Comparison of ENCODE assay signal across 1 cellular context in the genomic region with DNA sequence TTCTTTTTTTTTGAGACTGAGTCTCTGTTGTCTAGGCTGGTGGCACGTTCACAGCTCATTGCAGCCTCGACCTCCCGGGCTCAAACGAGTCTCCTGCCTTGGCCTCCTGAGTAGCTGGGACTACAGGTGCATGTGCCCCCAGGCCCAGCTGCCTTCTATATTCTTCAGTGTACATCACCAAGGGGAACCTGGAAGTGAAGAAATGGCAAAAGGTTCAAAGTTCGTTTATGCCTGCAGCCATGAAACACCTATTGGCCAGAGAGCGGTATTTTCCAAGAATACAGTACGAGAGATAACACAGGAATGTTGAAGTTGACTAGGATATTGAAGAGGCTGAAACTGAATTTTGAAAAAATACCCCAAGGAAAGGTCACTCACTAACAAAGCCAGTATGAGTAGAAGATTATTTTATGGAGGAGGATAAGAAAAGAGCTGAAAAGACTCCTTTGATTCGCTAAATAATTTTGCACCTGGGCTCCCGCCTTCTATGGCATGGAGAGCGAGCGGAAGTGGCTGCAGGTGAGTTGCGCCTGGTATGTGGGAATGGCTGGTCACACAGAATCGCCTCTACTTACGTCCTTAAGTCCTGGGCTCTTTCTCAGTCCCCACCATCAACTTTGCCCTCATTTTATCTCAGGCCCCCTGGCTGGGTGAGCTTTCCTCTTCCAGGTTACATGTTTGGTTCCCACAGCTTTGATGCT.
A peak's percentile ranks its signal among the peaks of the same experiment; 100 is the strongest.
TF ChIP-seq lines count a peak whose summit lies in the region.

No MANE protein-coding gene starts in this region.

TF ChIP-seq in HepG2, 621 proteins besides CTCF, POLR2A, EP300 and RAD21 (continued from another document):
- TF ChIP-seq, protein P1, sequence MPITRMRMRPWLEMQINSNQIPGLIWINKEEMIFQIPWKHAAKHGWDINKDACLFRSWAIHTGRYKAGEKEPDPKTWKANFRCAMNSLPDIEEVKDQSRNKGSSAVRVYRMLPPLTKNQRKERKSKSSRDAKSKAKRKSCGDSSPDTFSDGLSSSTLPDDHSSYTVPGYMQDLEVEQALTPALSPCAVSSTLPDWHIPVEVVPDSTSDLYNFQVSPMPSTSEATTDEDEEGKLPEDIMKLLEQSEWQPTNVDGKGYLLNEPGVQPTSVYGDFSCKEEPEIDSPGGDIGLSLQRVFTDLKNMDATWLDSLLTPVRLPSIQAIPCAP (CRISPR knock-in tag; IDR thresholded peaks at IDR 0.05; ENCODE audit: low read depth), result no peak
- TF ChIP-seq ZC3H13 (CRISPR knock-in tag; IDR thresholded peaks at IDR 0.05) (no peak), ZNF451 (CRISPR knock-in tag; IDR thresholded peaks at IDR 0.05) (no peak), KDM1A (CRISPR knock-in tag; IDR thresholded peaks at IDR 0.05) (no peak), HOXA9 (CRISPR knock-in tag; IDR thresholded peaks at IDR 0.05; ENCODE audit: borderline replicate concordance) (no peak), NFKBIZ (CRISPR knock-in tag; IDR thresholded peaks at IDR 0.05) (no peak), ZNF430 (CRISPR knock-in tag; IDR thresholded peaks at IDR 0.05) (no peak), RCOR2 (CRISPR knock-in tag; IDR thresholded peaks at IDR 0.05) (peak; percentile 38; the same call in 1 of the 2 replicates), HMGA1 (CRISPR knock-in tag; conservative IDR thresholded peaks at IDR 0.05) (no peak), ZNF720 (CRISPR knock-in tag; IDR thresholded peaks at IDR 0.05) (no peak), ZNF17 (CRISPR knock-in tag; IDR thresholded peaks at IDR 0.05) (no peak), KAT2B (IDR thresholded peaks at IDR 0.05; ENCODE audit: borderline replicate concordance, low read depth, low read length) (no peak), KAT7 (CRISPR knock-in tag; IDR thresholded peaks at IDR 0.05; ENCODE audit: borderline replicate concordance) (no peak), SOX13 (IDR thresholded peaks at IDR 0.05) (no peak), SOX13 (CRISPR knock-in tag; conservative IDR thresholded peaks at IDR 0.05 in 1 of 2, IDR thresholded peaks at IDR 0.05 in 1 of 2) (0 out of 4 replicates have a peak, but pooled peaks of 1 of the 2 experiments have one; percentile 21), ZNF354B (CRISPR knock-in tag; IDR thresholded peaks at IDR 0.05) (no peak), ZNF547 (CRISPR knock-in tag; IDR thresholded peaks at IDR 0.05) (no peak), HHEX (CRISPR knock-in tag; IDR thresholded peaks at IDR 0.05) (no peak), ZNF326 (CRISPR knock-in tag; IDR thresholded peaks at IDR 0.05; ENCODE audit: borderline replicate concordance) (no peak), ZNF556 (CRISPR knock-in tag; IDR thresholded peaks at IDR 0.05; ENCODE audit: borderline replicate concordance) (no peak), NFKB2 (CRISPR knock-in tag; IDR thresholded peaks at IDR 0.05; ENCODE audit: borderline replicate concordance) (0 out of 2 replicates have a peak, but pooled peaks have one; percentile 19), MXI1 (IDR thresholded peaks at IDR 0.05; ENCODE audit: borderline replicate concordance, low read depth, low read length) (no peak), KDM2A (CRISPR knock-in tag; IDR thresholded peaks at IDR 0.05; ENCODE audit: borderline replicate concordance, low read depth) (no peak), ZNF446 (CRISPR knock-in tag; IDR thresholded peaks at IDR 0.05) (no peak), HNF4A (CRISPR knock-in tag; IDR thresholded peaks at IDR 0.05) (peak; percentile 89)
- TF ChIP-seq, protein P2, sequence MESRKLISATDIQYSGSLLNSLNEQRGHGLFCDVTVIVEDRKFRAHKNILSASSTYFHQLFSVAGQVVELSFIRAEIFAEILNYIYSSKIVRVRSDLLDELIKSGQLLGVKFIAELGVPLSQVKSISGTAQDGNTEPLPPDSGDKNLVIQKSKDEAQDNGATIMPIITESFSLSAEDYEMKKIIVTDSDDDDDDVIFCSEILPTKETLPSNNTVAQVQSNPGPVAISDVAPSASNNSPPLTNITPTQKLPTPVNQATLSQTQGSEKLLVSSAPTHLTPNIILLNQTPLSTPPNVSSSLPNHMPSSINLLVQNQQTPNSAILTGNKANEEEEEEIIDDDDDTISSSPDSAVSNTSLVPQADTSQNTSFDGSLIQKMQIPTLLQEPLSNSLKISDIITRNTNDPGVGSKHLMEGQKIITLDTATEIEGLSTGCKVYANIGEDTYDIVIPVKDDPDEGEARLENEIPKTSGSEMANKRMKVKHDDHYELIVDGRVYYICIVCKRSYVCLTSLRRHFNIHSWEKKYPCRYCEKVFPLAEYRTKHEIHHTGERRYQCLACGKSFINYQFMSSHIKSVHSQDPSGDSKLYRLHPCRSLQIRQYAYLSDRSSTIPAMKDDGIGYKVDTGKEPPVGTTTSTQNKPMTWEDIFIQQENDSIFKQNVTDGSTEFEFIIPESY (CRISPR knock-in tag; IDR thresholded peaks at IDR 0.05), result peak; percentile 11; the same call in 1 of the 2 replicates
- TF ChIP-seq, protein P3, sequence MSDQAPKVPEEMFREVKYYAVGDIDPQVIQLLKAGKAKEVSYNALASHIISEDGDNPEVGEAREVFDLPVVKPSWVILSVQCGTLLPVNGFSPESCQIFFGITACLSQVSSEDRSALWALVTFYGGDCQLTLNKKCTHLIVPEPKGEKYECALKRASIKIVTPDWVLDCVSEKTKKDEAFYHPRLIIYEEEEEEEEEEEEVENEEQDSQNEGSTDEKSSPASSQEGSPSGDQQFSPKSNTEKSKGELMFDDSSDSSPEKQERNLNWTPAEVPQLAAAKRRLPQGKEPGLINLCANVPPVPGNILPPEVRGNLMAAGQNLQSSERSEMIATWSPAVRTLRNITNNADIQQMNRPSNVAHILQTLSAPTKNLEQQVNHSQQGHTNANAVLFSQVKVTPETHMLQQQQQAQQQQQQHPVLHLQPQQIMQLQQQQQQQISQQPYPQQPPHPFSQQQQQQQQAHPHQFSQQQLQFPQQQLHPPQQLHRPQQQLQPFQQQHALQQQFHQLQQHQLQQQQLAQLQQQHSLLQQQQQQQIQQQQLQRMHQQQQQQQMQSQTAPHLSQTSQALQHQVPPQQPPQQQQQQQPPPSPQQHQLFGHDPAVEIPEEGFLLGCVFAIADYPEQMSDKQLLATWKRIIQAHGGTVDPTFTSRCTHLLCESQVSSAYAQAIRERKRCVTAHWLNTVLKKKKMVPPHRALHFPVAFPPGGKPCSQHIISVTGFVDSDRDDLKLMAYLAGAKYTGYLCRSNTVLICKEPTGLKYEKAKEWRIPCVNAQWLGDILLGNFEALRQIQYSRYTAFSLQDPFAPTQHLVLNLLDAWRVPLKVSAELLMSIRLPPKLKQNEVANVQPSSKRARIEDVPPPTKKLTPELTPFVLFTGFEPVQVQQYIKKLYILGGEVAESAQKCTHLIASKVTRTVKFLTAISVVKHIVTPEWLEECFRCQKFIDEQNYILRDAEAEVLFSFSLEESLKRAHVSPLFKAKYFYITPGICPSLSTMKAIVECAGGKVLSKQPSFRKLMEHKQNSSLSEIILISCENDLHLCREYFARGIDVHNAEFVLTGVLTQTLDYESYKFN (CRISPR knock-in tag; conservative IDR thresholded peaks at IDR 0.05), result peak; percentile 30; the same call in 1 of the 2 replicates
- TF ChIP-seq, protein P4, sequence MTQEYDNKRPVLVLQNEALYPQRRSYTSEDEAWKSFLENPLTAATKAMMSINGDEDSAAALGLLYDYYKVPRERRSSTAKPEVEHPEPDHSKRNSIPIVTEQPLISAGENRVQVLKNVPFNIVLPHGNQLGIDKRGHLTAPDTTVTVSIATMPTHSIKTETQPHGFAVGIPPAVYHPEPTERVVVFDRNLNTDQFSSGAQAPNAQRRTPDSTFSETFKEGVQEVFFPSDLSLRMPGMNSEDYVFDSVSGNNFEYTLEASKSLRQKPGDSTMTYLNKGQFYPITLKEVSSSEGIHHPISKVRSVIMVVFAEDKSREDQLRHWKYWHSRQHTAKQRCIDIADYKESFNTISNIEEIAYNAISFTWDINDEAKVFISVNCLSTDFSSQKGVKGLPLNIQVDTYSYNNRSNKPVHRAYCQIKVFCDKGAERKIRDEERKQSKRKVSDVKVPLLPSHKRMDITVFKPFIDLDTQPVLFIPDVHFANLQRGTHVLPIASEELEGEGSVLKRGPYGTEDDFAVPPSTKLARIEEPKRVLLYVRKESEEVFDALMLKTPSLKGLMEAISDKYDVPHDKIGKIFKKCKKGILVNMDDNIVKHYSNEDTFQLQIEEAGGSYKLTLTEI (CRISPR knock-in tag; conservative IDR thresholded peaks at IDR 0.05), result no peak
- TF ChIP-seq, protein P5, sequence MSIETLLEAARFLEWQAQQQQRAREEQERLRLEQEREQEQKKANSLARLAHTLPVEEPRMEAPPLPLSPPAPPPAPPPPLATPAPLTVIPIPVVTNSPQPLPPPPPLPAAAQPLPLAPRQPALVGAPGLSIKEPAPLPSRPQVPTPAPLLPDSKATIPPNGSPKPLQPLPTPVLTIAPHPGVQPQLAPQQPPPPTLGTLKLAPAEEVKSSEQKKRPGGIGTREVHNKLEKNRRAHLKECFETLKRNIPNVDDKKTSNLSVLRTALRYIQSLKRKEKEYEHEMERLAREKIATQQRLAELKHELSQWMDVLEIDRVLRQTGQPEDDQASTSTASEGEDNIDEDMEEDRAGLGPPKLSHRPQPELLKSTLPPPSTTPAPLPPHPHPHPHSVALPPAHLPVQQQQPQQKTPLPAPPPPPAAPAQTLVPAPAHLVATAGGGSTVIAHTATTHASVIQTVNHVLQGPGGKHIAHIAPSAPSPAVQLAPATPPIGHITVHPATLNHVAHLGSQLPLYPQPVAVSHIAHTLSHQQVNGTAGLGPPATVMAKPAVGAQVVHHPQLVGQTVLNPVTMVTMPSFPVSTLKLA (IDR thresholded peaks at IDR 0.05), result no peak
- TF ChIP-seq, protein P6, sequence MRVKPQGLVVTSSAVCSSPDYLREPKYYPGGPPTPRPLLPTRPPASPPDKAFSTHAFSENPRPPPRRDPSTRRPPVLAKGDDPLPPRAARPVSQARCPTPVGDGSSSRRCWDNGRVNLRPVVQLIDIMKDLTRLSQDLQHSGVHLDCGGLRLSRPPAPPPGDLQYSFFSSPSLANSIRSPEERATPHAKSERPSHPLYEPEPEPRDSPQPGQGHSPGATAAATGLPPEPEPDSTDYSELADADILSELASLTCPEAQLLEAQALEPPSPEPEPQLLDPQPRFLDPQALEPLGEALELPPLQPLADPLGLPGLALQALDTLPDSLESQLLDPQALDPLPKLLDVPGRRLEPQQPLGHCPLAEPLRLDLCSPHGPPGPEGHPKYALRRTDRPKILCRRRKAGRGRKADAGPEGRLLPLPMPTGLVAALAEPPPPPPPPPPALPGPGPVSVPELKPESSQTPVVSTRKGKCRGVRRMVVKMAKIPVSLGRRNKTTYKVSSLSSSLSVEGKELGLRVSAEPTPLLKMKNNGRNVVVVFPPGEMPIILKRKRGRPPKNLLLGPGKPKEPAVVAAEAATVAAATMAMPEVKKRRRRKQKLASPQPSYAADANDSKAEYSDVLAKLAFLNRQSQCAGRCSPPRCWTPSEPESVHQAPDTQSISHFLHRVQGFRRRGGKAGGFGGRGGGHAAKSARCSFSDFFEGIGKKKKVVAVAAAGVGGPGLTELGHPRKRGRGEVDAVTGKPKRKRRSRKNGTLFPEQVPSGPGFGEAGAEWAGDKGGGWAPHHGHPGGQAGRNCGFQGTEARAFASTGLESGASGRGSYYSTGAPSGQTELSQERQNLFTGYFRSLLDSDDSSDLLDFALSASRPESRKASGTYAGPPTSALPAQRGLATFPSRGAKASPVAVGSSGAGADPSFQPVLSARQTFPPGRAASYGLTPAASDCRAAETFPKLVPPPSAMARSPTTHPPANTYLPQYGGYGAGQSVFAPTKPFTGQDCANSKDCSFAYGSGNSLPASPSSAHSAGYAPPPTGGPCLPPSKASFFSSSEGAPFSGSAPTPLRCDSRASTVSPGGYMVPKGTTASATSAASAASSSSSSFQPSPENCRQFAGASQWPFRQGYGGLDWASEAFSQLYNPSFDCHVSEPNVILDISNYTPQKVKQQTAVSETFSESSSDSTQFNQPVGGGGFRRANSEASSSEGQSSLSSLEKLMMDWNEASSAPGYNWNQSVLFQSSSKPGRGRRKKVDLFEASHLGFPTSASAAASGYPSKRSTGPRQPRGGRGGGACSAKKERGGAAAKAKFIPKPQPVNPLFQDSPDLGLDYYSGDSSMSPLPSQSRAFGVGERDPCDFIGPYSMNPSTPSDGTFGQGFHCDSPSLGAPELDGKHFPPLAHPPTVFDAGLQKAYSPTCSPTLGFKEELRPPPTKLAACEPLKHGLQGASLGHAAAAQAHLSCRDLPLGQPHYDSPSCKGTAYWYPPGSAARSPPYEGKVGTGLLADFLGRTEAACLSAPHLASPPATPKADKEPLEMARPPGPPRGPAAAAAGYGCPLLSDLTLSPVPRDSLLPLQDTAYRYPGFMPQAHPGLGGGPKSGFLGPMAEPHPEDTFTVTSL (CRISPR knock-in tag; IDR thresholded peaks at IDR 0.05; ENCODE audit: borderline replicate concordance), result 0 out of 2 replicates have a peak, but pooled peaks have one; percentile 13
- TF ChIP-seq, protein P7, sequence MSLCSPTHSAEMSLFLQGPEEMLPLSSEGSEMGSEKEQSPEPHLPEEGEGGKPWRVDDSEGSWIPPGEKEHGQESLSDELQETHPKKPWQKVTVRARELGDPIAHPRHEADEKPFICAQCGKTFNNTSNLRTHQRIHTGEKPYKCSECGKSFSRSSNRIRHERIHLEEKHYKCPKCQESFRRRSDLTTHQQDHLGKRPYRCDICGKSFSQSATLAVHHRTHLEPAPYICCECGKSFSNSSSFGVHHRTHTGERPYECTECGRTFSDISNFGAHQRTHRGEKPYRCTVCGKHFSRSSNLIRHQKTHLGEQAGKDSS (CRISPR knock-in tag; IDR thresholded peaks at IDR 0.05; ENCODE audit: borderline replicate concordance, low read depth), result no peak
- TF ChIP-seq, protein P8, sequence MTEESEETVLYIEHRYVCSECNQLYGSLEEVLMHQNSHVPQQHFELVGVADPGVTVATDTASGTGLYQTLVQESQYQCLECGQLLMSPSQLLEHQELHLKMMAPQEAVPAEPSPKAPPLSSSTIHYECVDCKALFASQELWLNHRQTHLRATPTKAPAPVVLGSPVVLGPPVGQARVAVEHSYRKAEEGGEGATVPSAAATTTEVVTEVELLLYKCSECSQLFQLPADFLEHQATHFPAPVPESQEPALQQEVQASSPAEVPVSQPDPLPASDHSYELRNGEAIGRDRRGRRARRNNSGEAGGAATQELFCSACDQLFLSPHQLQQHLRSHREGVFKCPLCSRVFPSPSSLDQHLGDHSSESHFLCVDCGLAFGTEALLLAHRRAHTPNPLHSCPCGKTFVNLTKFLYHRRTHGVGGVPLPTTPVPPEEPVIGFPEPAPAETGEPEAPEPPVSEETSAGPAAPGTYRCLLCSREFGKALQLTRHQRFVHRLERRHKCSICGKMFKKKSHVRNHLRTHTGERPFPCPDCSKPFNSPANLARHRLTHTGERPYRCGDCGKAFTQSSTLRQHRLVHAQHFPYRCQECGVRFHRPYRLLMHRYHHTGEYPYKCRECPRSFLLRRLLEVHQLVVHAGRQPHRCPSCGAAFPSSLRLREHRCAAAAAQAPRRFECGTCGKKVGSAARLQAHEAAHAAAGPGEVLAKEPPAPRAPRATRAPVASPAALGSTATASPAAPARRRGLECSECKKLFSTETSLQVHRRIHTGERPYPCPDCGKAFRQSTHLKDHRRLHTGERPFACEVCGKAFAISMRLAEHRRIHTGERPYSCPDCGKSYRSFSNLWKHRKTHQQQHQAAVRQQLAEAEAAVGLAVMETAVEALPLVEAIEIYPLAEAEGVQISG (CRISPR knock-in tag; IDR thresholded peaks at IDR 0.05), result no peak
